9 cellular contexts compared by ENCODE assay signal in genomic region chr1:220787069-220787614, GRCh38. TPM values are rescaled to one million over a fixed set of nuclear protein-coding genes. Genes with fewer than 3 reads are reported as not detected.
DNase-seq lines count a peak whose midpoint lies in the region; ATAC-seq and TF ChIP-seq lines count a peak whose summit lies in the region.
"Had no signal": no experiment of that assay in that cellular context is flagged by ENCODE, and none has a peak within 500 bp of the region (broad histone marks: within the 10 kb centered on the region; RNA-seq: fewer than 3 reads in every experiment).

No MANE protein-coding gene starts in this region.

- H3K4me1 Mint-ChIP-seq in nephron: peaks cover 16% of the 10 kb centered on the region

- peaks cover 18% of the 10 kb centered on the region for H3K27me3 Mint-ChIP-seq in nephron (ENCODE audit: low read depth)

- no peaks in the 10 kb centered on the region for H3K9me3 Mint-ChIP-seq in nephron

- TF ChIP-seq CTCF in nephron (IDR thresholded peaks at IDR 0.05; ENCODE audit: unreplicated experiment in 3 of 3): no peak

- H3K36me3 Mint-ChIP-seq in nephron (ENCODE audit: low read depth): no peaks in the 10 kb centered on the region

- DNase-seq in NCI-H748 (lab: John Stamatoyannopoulos, UW; ENCODE audit: unreplicated experiment): peak; percentile 74
- no peak for DNase-seq in activated effector memory CD4-positive, alpha-beta T cell treated with anti-CD3 and anti-CD28 coated beads, Interleukin-2, amount 50 U/mL, for 16 hours
- DNase-seq in dedifferentiated amniotic fluid mesenchymal stem cell (ENCODE audit: extremely low spot score): no peak
- DNase-seq in posterior vena cava (ENCODE audit: low spot score): no peak

- peak overlapping the region; percentile 49 to 84 (median 52) for H3K27ac Mint-ChIP-seq in nephron

- ATAC-seq in GM18858 (IDR thresholded peaks at IDR 0.05; ENCODE audit: unreplicated experiment): peak; percentile 27
- peak; percentile 38 for ATAC-seq in HG02981 (IDR thresholded peaks at IDR 0.05; ENCODE audit: unreplicated experiment)
- peak; percentile 84 for ATAC-seq in esophagus mucosa

- H3K4me3 Mint-ChIP-seq in nephron: peak overlapping the region; percentile 85 to 87 (median 85)

- intact Hi-C loops in posterior vena cava (cut with DNase I): no loop called here

RNA-seq across cellular contexts. Expression of gene MTARC1, which starts 0.4 kb away (rescaled TPM):
- total RNA-seq in esophagus mucosa (6.1 TPM), posterior vena cava (1 to 10 TPM; 6.7 to 9.2 TPM)
- total RNA-seq: T-helper 1 cell treated with Interleukin-12 subunit alpha and Interleukin-12 subunit beta and Interleukin-4 antibody, amounts not matched to agents 30 ng/mL and 1 ng/mL, for 36 hours had no signal

RNA-seq across cellular contexts. Expression of gene MTARC2, which starts 39.0 kb away (rescaled TPM):
- total RNA-seq in esophagus mucosa: 3.0 TPM
- 10 to 100 TPM; 11.8 to 15.2 TPM for total RNA-seq in posterior vena cava
- total RNA-seq: T-helper 1 cell treated with Interleukin-12 subunit alpha and Interleukin-12 subunit beta and Interleukin-4 antibody, amounts not matched to agents 30 ng/mL and 1 ng/mL, for 36 hours had no signal

Comparison
In these comparisons a context has a peak if more than half of its experiments do, and no peak if none do; other contexts are left out.
1. ATAC-seq: peak in every context shown above with its lines; median percentile 84 in esophagus mucosa; 38 in HG02981; 27 in GM18858.